Comparison of ENCODE assay signal across 8 cellular contexts in genomic region chr12:93571360-93571853, GRCh38. TPM values are rescaled to one million over a fixed set of nuclear protein-coding genes. Genes with fewer than 3 reads are reported as not detected.
A peak's percentile ranks its signal among the peaks of the same experiment; 100 is the strongest.
DNase-seq lines count a peak whose midpoint lies in the region; ATAC-seq, FAIRE-seq and TF ChIP-seq lines count a peak whose summit lies in the region.

No MANE protein-coding gene starts in this region.

- no CpG with 5 or more reads among the region's 38 CpGs for WGBS in iPS DF 6.9 (ENCODE audit: insufficient coverage, insufficient read length)

- peaks cover 9% of the 10 kb centered on the region for H4K20me1 ChIP-seq in astrocyte (ENCODE audit: insufficient read depth, low read length)

- H3K79me2 ChIP-seq in astrocyte (ENCODE audit: insufficient read depth, low read length) = peaks cover 31% of the 10 kb centered on the region

- TF ChIP-seq CTCF in AG09319 (IDR thresholded peaks at IDR 0.05; ENCODE audit: low read depth, low read length) = peak; percentile 47
- TF ChIP-seq CTCF in astrocyte (IDR thresholded peaks at IDR 0.05; ENCODE audit: insufficient read depth, low read depth, low read length) = no peak

- in situ Hi-C loops in G401 (cut with HindIII; ENCODE audit: low sequenced_read_pairs) = no loop called here

- no peaks in the 10 kb centered on the region for H3K9me3 ChIP-seq in astrocyte (ENCODE audit: insufficient read depth, low read depth, low read length)
- no peaks in the 10 kb centered on the region for H3K9me3 ChIP-seq in iPS DF 6.9 (ENCODE audit: control insufficient read depth, insufficient read depth, low read length)
- no peaks in the 10 kb centered on the region for H3K9me3 ChIP-seq in skeletal muscle satellite cell (replicated peaks; ENCODE audit: low read length)

- H3K4me1 Mint-ChIP-seq in T-helper 1 cell treated with Interleukin-12 subunit alpha and Interleukin-12 subunit beta and Interleukin-4 antibody, amounts not matched to agents 30 μg/mL and 1 μg/mL, for 36 hours (ENCODE audit: low read depth) = peaks cover 28% of the 10 kb centered on the region
- peaks cover 4% of the 10 kb centered on the region for H3K4me1 Mint-ChIP-seq in astrocyte (ENCODE audit: low read depth, unreplicated experiment)

- H3K9ac ChIP-seq in astrocyte (ENCODE audit: low read length) (peak overlapping the region; percentile 87), skeletal muscle satellite cell (ENCODE audit: low read depth, low read length) (peak overlapping the region; percentile 84)

- peak; percentile 21 for ATAC-seq in GM19395 (IDR thresholded peaks at IDR 0.05; ENCODE audit: unreplicated experiment)

- peak overlapping the region; percentile 84 for H2AFZ ChIP-seq in astrocyte (ENCODE audit: low read depth, low read length)

- H3K4me2 ChIP-seq in astrocyte (ENCODE audit: low read length) = peak overlapping the region; percentile 99
- peak overlapping the region; percentile 98 for H3K4me2 ChIP-seq in skeletal muscle satellite cell (ENCODE audit: low read length)

- no peaks in the 10 kb centered on the region for H3K9me3 Mint-ChIP-seq in T-helper 1 cell treated with Interleukin-12 subunit alpha and Interleukin-12 subunit beta and Interleukin-4 antibody, amounts not matched to agents 30 μg/mL and 1 μg/mL, for 36 hours
- no peaks in the 10 kb centered on the region for H3K9me3 Mint-ChIP-seq in astrocyte (ENCODE audit: unreplicated experiment)

- peak overlapping the region; percentile 78 for H3K4me3 Mint-ChIP-seq in T-helper 1 cell treated with Interleukin-12 subunit alpha and Interleukin-12 subunit beta and Interleukin-4 antibody, amounts not matched to agents 30 μg/mL and 1 μg/mL, for 36 hours
- H3K4me3 Mint-ChIP-seq in astrocyte (ENCODE audit: unreplicated experiment) = peak overlapping the region; percentile 77

- no peaks in the 10 kb centered on the region for H3K36me3 ChIP-seq in astrocyte (ENCODE audit: insufficient read depth, low read length)
- H3K36me3 ChIP-seq in iPS DF 6.9 (ENCODE audit: control insufficient read depth, insufficient read depth, low read length) = no peaks in the 10 kb centered on the region
- peaks cover 10% of the 10 kb centered on the region for H3K36me3 ChIP-seq in skeletal muscle satellite cell (ENCODE audit: insufficient read depth, low read length)

- peaks cover 32% of the 10 kb centered on the region for H3K36me3 Mint-ChIP-seq in T-helper 1 cell treated with Interleukin-12 subunit alpha and Interleukin-12 subunit beta and Interleukin-4 antibody, amounts not matched to agents 30 μg/mL and 1 μg/mL, for 36 hours (ENCODE audit: low read depth)
- no peaks in the 10 kb centered on the region for H3K36me3 Mint-ChIP-seq in astrocyte (ENCODE audit: low read depth, unreplicated experiment)

- H3K27me3 ChIP-seq in astrocyte (ENCODE audit: insufficient read depth, low read length) = peaks cover 2% of the 10 kb centered on the region
- H3K27me3 ChIP-seq in iPS DF 6.9 (ENCODE audit: control insufficient read depth, insufficient read depth, low read length) = peaks cover 8% of the 10 kb centered on the region; the same call in 1 of the 2 replicates
- peaks cover 5% of the 10 kb centered on the region for H3K27me3 ChIP-seq in skeletal muscle satellite cell (ENCODE audit: control insufficient read depth, insufficient read depth, low read length)

- peak overlapping the region; percentile 63 for H3K4me3 ChIP-seq in Jurkat, Clone E6-1 (ENCODE audit: low read length)
- H3K4me3 ChIP-seq in astrocyte (ENCODE audit: insufficient read depth, low read depth, low read length) (peak overlapping the region; percentile 83), iPS DF 6.9 (ENCODE audit: low read length) (peak overlapping the region; percentile 62; the same call in 1 of the 2 replicates), skeletal muscle satellite cell (ENCODE audit: low read length) (peak overlapping the region; percentile 94)

- H3K27ac ChIP-seq in astrocyte (ENCODE audit: low read depth, low read length) = peak overlapping the region; percentile 72
- H3K27ac ChIP-seq in iPS DF 6.9 (ENCODE audit: low read length) = no peak overlapping the region

- H3K27me3 Mint-ChIP-seq in T-helper 1 cell treated with Interleukin-12 subunit alpha and Interleukin-12 subunit beta and Interleukin-4 antibody, amounts not matched to agents 30 μg/mL and 1 μg/mL, for 36 hours (ENCODE audit: low read depth) = peaks cover 8% of the 10 kb centered on the region
- peaks cover 18% of the 10 kb centered on the region for H3K27me3 Mint-ChIP-seq in astrocyte (ENCODE audit: low read depth, unreplicated experiment)

- H3K27ac Mint-ChIP-seq in T-helper 1 cell treated with Interleukin-12 subunit alpha and Interleukin-12 subunit beta and Interleukin-4 antibody, amounts not matched to agents 30 μg/mL and 1 μg/mL, for 36 hours = peak overlapping the region; percentile 75
- no peak overlapping the region for H3K27ac Mint-ChIP-seq in astrocyte (ENCODE audit: unreplicated experiment)

- DNase-seq in AG09319 (ENCODE audit: extremely low read depth, low read depth) = peak; percentile 55
- DNase-seq in Jurkat, Clone E6-1 (ENCODE audit: low read depth, low spot score) = peak; percentile 35
- DNase-seq in astrocyte (ENCODE audit: low read depth) = peak; percentile 31
- no peak for DNase-seq in iPS DF 6.9 (ENCODE audit: low read depth, low spot score)
- DNase-seq in G401 (ENCODE audit: low spot score) = no peak

- peaks cover 13% of the 10 kb centered on the region for H3K4me1 ChIP-seq in astrocyte (ENCODE audit: insufficient read depth, low read length)
- no peaks in the 10 kb centered on the region; the same call in 1 of the 2 replicates for H3K4me1 ChIP-seq in iPS DF 6.9 (ENCODE audit: control insufficient read depth, insufficient read depth, low read length)
- peaks cover 12% of the 10 kb centered on the region for H3K4me1 ChIP-seq in skeletal muscle satellite cell (ENCODE audit: control insufficient read depth, insufficient read depth, low read length)

- no peak for FAIRE-seq in astrocyte (lab: Jason Lieb, UNC)

RNA-seq across cellular contexts. Expression of gene SOCS2, which starts 1.1 kb away (rescaled TPM):
- polyA plus RNA-seq in Jurkat, Clone E6-1 (2012; ENCODE audit: insufficient read depth, insufficient read length) = 9.0 TPM
- 2.6 and 6.4 TPM in 2 replicates for total RNA-seq in astrocyte
- 15.9 and 21.5 TPM in 2 replicates for total RNA-seq in skeletal muscle satellite cell (2012; rRNA removed)
- not detected in 2 replicates for total RNA-seq in G401 (2014; rRNA removed; shearing (Covaris generic))

Comparison
In these comparisons a context has a peak if more than half of its experiments do, and no peak if none do; other contexts are left out.
1. DNase-seq: peak in AG09319 (single experiment), Jurkat, Clone E6-1 (single experiment) and astrocyte (single experiment); none in iPS DF 6.9 (single experiment) and G401 (single experiment).
2. Peak in every context shown above with its lines, with median percentiles within 50 percentile points of each other: H3K4me3 ChIP-seq.